1 cellular context compared by ENCODE assay signal in the genomic region with DNA sequence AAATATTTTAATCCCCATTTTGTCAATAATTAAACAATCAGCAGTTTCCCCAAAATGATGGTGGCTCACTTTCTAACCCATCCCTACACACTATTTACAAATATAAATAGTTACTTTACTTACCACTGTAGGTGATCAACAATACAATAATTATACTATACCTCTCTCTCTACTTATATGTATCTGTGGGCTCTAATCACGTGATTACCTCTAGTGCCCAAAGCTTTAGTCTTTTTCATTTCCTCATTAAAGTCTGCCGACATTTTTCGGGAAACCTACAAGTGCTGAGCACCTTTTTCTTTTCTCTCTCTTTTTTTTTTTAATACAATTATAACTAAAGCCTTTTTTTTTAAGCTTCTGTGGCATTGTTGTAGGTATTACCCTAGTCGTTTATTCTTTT.
TF ChIP-seq lines count a peak whose summit lies in the region.

No MANE protein-coding gene starts in this region.

TF ChIP-seq in HepG2, 621 proteins besides CTCF, POLR2A, EP300 and RAD21:
- TF ChIP-seq RAD51 (IDR thresholded peaks at IDR 0.05; ENCODE audit: borderline replicate concordance), result peak; percentile 51; the same call in 1 of the 2 replicates
- TF ChIP-seq HNRNPL (IDR thresholded peaks at IDR 0.05; ENCODE audit: low read depth, low read length), result no peak
